Comparison of ENCODE assay signal across 9 cellular contexts in genomic region chr1:147515046-147515869, GRCh38. TPM values are rescaled to one million over a fixed set of nuclear protein-coding genes. Genes with fewer than 3 reads are reported as not detected.
DNase-seq lines count a peak whose midpoint lies in the region; TF ChIP-seq lines count a peak whose summit lies in the region.
"Had no signal": no experiment of that assay in that cellular context is flagged by ENCODE, and none has a peak within 500 bp of the region (broad histone marks: within the 10 kb centered on the region; RNA-seq: fewer than 3 reads in every experiment).

No MANE protein-coding gene starts in this region.

- no peak overlapping the region for H2BK120ac ChIP-seq in H9 (ENCODE audit: low read depth, low read length, poor library complexity, severe bottlenecking)

- no CpG with 5 or more reads among the region's 5 CpGs for WGBS in H9 (ENCODE audit: extremely low coverage, insufficient read length, low lambda C conversion rate)

- H4K8ac ChIP-seq in H9 (replicated peaks; ENCODE audit: insufficient read length, low read depth, low read length), result no peak overlapping the region

- H4K20me1 ChIP-seq in H9 (ENCODE audit: control insufficient read depth, insufficient read depth, insufficient read length), result no peaks in the 10 kb centered on the region

- H2BK12ac ChIP-seq in H9 (ENCODE audit: insufficient read length, low read depth, low read length), result no peak overlapping the region

- no peak overlapping the region; a peak in 1 of 7 replicates for H3K27ac Mint-ChIP-seq in H9
- H3K27ac Mint-ChIP-seq in nephron, result peak overlapping the region; percentile 43 to 80 (median 68)
- H3K27ac Mint-ChIP-seq: IgD-negative memory B cell had no signal

- H2AFZ ChIP-seq in H9 (ENCODE audit: low read length), result no peak overlapping the region

- H3K4ac ChIP-seq in H9 (ENCODE audit: low read depth, low read length), result no peak overlapping the region

- H3K4me3 Mint-ChIP-seq in H9 (no peak overlapping the region), nephron (no peak overlapping the region)
- H3K4me3 Mint-ChIP-seq: IgD-negative memory B cell had no signal

- H2BK15ac ChIP-seq in H9 (ENCODE audit: low read depth, low read length), result no peak overlapping the region

- peaks cover 2 to 12% (median 5%) of the 10 kb centered on the region in 3 experiments; a peak in 5 of 7 replicates for H3K36me3 Mint-ChIP-seq in H9 (ENCODE audit: insufficient read depth in 1 of 3, low read depth in 3 of 3)
- no peaks in the 10 kb centered on the region for H3K36me3 Mint-ChIP-seq in nephron (ENCODE audit: low read depth)
- H3K36me3 Mint-ChIP-seq: IgD-negative memory B cell had no signal

- H3K27me3 ChIP-seq in H9 (ENCODE audit: insufficient read depth, low read length) (no peaks in the 10 kb centered on the region), colonic mucosa (no peaks in the 10 kb centered on the region)

- peak; percentile 61; the same call in 2 of the 3 replicates for TF ChIP-seq CTCF in H9 (conservative IDR thresholded peaks at IDR 0.05)
- peak; percentile 32 for TF ChIP-seq CTCF in colonic mucosa (IDR thresholded peaks at IDR 0.05)
- TF ChIP-seq CTCF in nephron (IDR thresholded peaks at IDR 0.05; ENCODE audit: unreplicated experiment in 3 of 3), result peak; percentile 11 to 53 (median 23)

- H4K91ac ChIP-seq in H9 (ENCODE audit: insufficient read length, low read depth, low read length), result no peak overlapping the region

- H3K9ac ChIP-seq in H9 (ENCODE audit: extremely low read depth, insufficient read length, low read length) (no peak overlapping the region), colonic mucosa (ENCODE audit: low read depth in 2 of 2, low read length in 2 of 2) (no peak overlapping the region)

- H3K9me3 Mint-ChIP-seq in H9 (peaks cover 7 to 8% of the 10 kb centered on the region in 2 experiments), nephron (peaks cover 3% of the 10 kb centered on the region)

- no peak overlapping the region for H3K27ac ChIP-seq in H9 (ENCODE audit: insufficient read length, low read depth, low read length)
- no peak overlapping the region for H3K27ac ChIP-seq in colonic mucosa
- H3K27ac ChIP-seq in substantia nigra (ENCODE audit: low read depth, low read length, poor library complexity, severe bottlenecking), result no peak overlapping the region

- H3K4me1 ChIP-seq in H9 (ENCODE audit: insufficient read depth, low read length), result no peaks in the 10 kb centered on the region; the same call in 1 of the 2 replicates
- no peaks in the 10 kb centered on the region for H3K4me1 ChIP-seq in colonic mucosa

- no peaks in the 10 kb centered on the region for H3K79me1 ChIP-seq in H9 (ENCODE audit: insufficient read depth, low read depth, low read length, poor library complexity, severe bottlenecking)

- no peak overlapping the region for H3K56ac ChIP-seq in H9 (ENCODE audit: insufficient read length, low read depth, low read length)

- H2BK20ac ChIP-seq in H9 (ENCODE audit: low read depth, low read length, poor library complexity, severe bottlenecking), result no peak overlapping the region

- no peaks in the 10 kb centered on the region for H3K23me2 ChIP-seq in H9 (ENCODE audit: insufficient read length, low read depth, low read length, poor library complexity, severe bottlenecking)

- no peak overlapping the region for H2AK5ac ChIP-seq in H9 (ENCODE audit: insufficient read length, low read length)

- H3K9me3 ChIP-seq in H9 (ENCODE audit: control insufficient read depth, low read depth, low read length) (no peaks in the 10 kb centered on the region), colonic mucosa (no peaks in the 10 kb centered on the region)

- H3K27me3 Mint-ChIP-seq in H9 (ENCODE audit: low read depth) (no peaks in the 10 kb centered on the region), nephron (ENCODE audit: low read depth) (peaks cover 4% of the 10 kb centered on the region)

- H4K5ac ChIP-seq in H9 (ENCODE audit: insufficient read length, low read depth, low read length), result no peak overlapping the region

- H3K4me1 Mint-ChIP-seq in H9 (peaks cover 15% of the 10 kb centered on the region in 2 experiments), nephron (peaks cover 26% of the 10 kb centered on the region)
- H3K4me1 Mint-ChIP-seq: IgD-negative memory B cell had no signal

- H3K36me3 ChIP-seq in colonic mucosa, result no peaks in the 10 kb centered on the region

- no peaks in the 10 kb centered on the region for H3K79me2 ChIP-seq in H9 (ENCODE audit: insufficient read depth, low read length)

- intact Hi-C loops in colonic mucosa (cut with DNase I), result loop anchor here (5.0 kb wide), 1 partner anchor 112 kb away; no protein-coding TSS in a partner anchor

- no peak overlapping the region for H3K4me3 ChIP-seq in colonic mucosa

- no peak overlapping the region for H3K14ac ChIP-seq in H9 (ENCODE audit: insufficient read depth, low read length)

- no peak overlapping the region for H2BK5ac ChIP-seq in H9 (ENCODE audit: insufficient read length, low read length)

- no peak overlapping the region for H3K23ac ChIP-seq in H9 (ENCODE audit: insufficient read length, low read depth, low read length)

- DNase-seq in H9 (peak; percentile 46), NCI-H460 (ENCODE audit: extremely low read depth, low read depth) (peak; percentile 51), colonic mucosa (peak; percentile 42), substantia nigra (lab: John Stamatoyannopoulos, UW) (no peak), EL (no peak), pons (ENCODE audit: low spot score) (no peak), NCI-H1694 (lab: John Stamatoyannopoulos, UW) (no peak)

- no peak overlapping the region for H3K18ac ChIP-seq in H9 (ENCODE audit: insufficient read length, low read depth, low read length)

- H3T11ph ChIP-seq in H9 (ENCODE audit: low read length), result no peak overlapping the region

- H3K4me2 ChIP-seq in H9 (ENCODE audit: insufficient read depth, insufficient read length, low read length), result no peak overlapping the region

RNA-seq across cellular contexts. Expression of gene BCL9, which starts 26.0 kb away (rescaled TPM):
- total RNA-seq in H9 (2021) (58.3 and 59.4 TPM in 2 replicates), colonic mucosa (10 to 100 TPM; 15.5 to 21.4 TPM)
- total RNA-seq in NCI-H460 (2014; rRNA removed; shearing (Covaris generic)), result 8.1 and 11.2 TPM in 2 replicates
- polyA plus RNA-seq in NCI-H460 (2014; cell fraction: nucleus; rRNA removed), result 5.6 and 8.1 TPM in 2 replicates

Comparison
In these comparisons a context has a peak if more than half of its experiments do, and no peak if none do; other contexts are left out.
1. DNase-seq: peak in H9 (single experiment), NCI-H460 (single experiment) and colonic mucosa (single experiment); none in substantia nigra (0 of 49), EL (single experiment), pons (single experiment) and NCI-H1694 (single experiment).
2. H3K27ac Mint-ChIP-seq: peak in nephron (3 of 3); none in H9 (0 of 3).
3. Peak in every context shown above with its lines, with median percentiles within 50 percentile points of each other: CTCF ChIP-seq.